1 cellular context compared by ENCODE assay signal in genomic region chr9:96217358-96217755, GRCh38.
TF ChIP-seq lines count a peak whose summit lies in the region.

No MANE protein-coding gene starts in this region.

TF ChIP-seq in HCT116, 20 proteins besides CTCF, POLR2A, EP300 and RAD21 (continued from another document):
- TF ChIP-seq CBX3 (IDR thresholded peaks at IDR 0.05; ENCODE audit: low read depth) (no peak), ZFX (IDR thresholded peaks at IDR 0.05) (no peak)
TF ChIP-seq in HCT116: peak in this region for 0.
